13 cellular contexts compared by ENCODE assay signal in genomic region chr13:79227418-79227817, GRCh38.
DNase-seq lines count a peak whose midpoint lies in the region; ATAC-seq, FAIRE-seq and TF ChIP-seq lines count a peak whose summit lies in the region.
"Had no signal": no experiment of that assay in that cellular context is flagged by ENCODE, and none has a peak within 500 bp of the region (broad histone marks: within the 10 kb centered on the region; RNA-seq: fewer than 3 reads in every experiment).

No MANE protein-coding gene starts in this region.

- H3K27me3 Mint-ChIP-seq in activated B cell treated with CpG ODN at 0.5 μM for 24 hours: no peaks in the 10 kb centered on the region

- no peaks in the 10 kb centered on the region for H3K36me3 Mint-ChIP-seq in activated B cell treated with CpG ODN at 0.5 μM for 24 hours (ENCODE audit: low read depth)

- H3K27ac Mint-ChIP-seq in activated B cell treated with CpG ODN at 0.5 μM for 24 hours: no peak overlapping the region

- peak; percentile 85 for ATAC-seq in GM18861 (IDR thresholded peaks at IDR 0.05; ENCODE audit: unreplicated experiment)
- peak; percentile 88 for ATAC-seq in GM21723 (IDR thresholded peaks at IDR 0.05; ENCODE audit: unreplicated experiment)
- ATAC-seq in HG03342 (IDR thresholded peaks at IDR 0.05; ENCODE audit: unreplicated experiment): peak; percentile 79
- ATAC-seq in activated B cell treated with CpG ODN at 0.5 μM for 24 hours (ENCODE audit: low read depth): peak; percentile 50

- no peak overlapping the region for H3K4me3 Mint-ChIP-seq in activated B cell treated with CpG ODN at 0.5 μM for 24 hours
- H3K4me3 Mint-ChIP-seq: nephron progenitor cell had no signal

- intact Hi-C loops in activated B cell treated with CpG ODN at 0.5 μM for 24 hours (cut with micrococcal nuclease): no loop called here

- DNase-seq in activated B cell treated with CpG ODN at 0.5 μM for 24 hours (no peak), SK-N-DZ (ENCODE audit: low spot score) (no peak), HTR-8/SVneo (ENCODE audit: insufficient read length, low spot score) (no peak)
- DNase-seq in activated naive CD4-positive, alpha-beta T cell (lab: John Stamatoyannopoulos, UW): no peak
- no peak for DNase-seq in central memory CD4-positive, alpha-beta T cell
- DNase-seq: activated naive CD4-positive, alpha-beta T cell treated with Interleukin-2 at 50 U/mL for 16 hours; DMS 273 treated with DMSO at 0.1 percent for 48 hours; effector CD8-positive, alpha-beta T cell; nephron progenitor cell; T-helper 9 cell had no signal

- peaks cover 11% of the 10 kb centered on the region for H3K4me1 Mint-ChIP-seq in activated B cell treated with CpG ODN at 0.5 μM for 24 hours

- POLR2A ChIA-PET in activated B cell treated with CpG ODN at 0.5 μM for 24 hours (lab: Charles Lee): no interaction called here

- H3K9me3 Mint-ChIP-seq in activated B cell treated with CpG ODN at 0.5 μM for 24 hours: no peaks in the 10 kb centered on the region
- H3K9me3 Mint-ChIP-seq: nephron progenitor cell had no signal

- CTCF ChIA-PET in activated B cell treated with CpG ODN at 0.5 μM for 24 hours (lab: Charles Lee): interaction anchor here (0.8 kb wide), 1 partner anchor 249 kb away, joined by 3 read pairs; no protein-coding TSS in a partner anchor

- no peak for TF ChIP-seq CTCF in activated B cell treated with CpG ODN at 0.5 μM for 24 hours (IDR thresholded peaks at IDR 0.05)

- no peak for FAIRE-seq in HTR-8/SVneo (lab: Jason Lieb, UNC)
